ENCODE assay signal across 1 cellular context in genomic region chr11:9990221-9990973, GRCh38.
TF ChIP-seq lines count a peak whose summit lies in the region.

No MANE protein-coding gene starts in this region.

TF ChIP-seq in H1, 55 proteins besides CTCF, POLR2A, EP300 and RAD21:
- TF ChIP-seq POLR2AphosphoS5 (IDR thresholded peaks at IDR 0.05; ENCODE audit: low read depth, low read length), result no peak
- TF ChIP-seq, protein P1, sequence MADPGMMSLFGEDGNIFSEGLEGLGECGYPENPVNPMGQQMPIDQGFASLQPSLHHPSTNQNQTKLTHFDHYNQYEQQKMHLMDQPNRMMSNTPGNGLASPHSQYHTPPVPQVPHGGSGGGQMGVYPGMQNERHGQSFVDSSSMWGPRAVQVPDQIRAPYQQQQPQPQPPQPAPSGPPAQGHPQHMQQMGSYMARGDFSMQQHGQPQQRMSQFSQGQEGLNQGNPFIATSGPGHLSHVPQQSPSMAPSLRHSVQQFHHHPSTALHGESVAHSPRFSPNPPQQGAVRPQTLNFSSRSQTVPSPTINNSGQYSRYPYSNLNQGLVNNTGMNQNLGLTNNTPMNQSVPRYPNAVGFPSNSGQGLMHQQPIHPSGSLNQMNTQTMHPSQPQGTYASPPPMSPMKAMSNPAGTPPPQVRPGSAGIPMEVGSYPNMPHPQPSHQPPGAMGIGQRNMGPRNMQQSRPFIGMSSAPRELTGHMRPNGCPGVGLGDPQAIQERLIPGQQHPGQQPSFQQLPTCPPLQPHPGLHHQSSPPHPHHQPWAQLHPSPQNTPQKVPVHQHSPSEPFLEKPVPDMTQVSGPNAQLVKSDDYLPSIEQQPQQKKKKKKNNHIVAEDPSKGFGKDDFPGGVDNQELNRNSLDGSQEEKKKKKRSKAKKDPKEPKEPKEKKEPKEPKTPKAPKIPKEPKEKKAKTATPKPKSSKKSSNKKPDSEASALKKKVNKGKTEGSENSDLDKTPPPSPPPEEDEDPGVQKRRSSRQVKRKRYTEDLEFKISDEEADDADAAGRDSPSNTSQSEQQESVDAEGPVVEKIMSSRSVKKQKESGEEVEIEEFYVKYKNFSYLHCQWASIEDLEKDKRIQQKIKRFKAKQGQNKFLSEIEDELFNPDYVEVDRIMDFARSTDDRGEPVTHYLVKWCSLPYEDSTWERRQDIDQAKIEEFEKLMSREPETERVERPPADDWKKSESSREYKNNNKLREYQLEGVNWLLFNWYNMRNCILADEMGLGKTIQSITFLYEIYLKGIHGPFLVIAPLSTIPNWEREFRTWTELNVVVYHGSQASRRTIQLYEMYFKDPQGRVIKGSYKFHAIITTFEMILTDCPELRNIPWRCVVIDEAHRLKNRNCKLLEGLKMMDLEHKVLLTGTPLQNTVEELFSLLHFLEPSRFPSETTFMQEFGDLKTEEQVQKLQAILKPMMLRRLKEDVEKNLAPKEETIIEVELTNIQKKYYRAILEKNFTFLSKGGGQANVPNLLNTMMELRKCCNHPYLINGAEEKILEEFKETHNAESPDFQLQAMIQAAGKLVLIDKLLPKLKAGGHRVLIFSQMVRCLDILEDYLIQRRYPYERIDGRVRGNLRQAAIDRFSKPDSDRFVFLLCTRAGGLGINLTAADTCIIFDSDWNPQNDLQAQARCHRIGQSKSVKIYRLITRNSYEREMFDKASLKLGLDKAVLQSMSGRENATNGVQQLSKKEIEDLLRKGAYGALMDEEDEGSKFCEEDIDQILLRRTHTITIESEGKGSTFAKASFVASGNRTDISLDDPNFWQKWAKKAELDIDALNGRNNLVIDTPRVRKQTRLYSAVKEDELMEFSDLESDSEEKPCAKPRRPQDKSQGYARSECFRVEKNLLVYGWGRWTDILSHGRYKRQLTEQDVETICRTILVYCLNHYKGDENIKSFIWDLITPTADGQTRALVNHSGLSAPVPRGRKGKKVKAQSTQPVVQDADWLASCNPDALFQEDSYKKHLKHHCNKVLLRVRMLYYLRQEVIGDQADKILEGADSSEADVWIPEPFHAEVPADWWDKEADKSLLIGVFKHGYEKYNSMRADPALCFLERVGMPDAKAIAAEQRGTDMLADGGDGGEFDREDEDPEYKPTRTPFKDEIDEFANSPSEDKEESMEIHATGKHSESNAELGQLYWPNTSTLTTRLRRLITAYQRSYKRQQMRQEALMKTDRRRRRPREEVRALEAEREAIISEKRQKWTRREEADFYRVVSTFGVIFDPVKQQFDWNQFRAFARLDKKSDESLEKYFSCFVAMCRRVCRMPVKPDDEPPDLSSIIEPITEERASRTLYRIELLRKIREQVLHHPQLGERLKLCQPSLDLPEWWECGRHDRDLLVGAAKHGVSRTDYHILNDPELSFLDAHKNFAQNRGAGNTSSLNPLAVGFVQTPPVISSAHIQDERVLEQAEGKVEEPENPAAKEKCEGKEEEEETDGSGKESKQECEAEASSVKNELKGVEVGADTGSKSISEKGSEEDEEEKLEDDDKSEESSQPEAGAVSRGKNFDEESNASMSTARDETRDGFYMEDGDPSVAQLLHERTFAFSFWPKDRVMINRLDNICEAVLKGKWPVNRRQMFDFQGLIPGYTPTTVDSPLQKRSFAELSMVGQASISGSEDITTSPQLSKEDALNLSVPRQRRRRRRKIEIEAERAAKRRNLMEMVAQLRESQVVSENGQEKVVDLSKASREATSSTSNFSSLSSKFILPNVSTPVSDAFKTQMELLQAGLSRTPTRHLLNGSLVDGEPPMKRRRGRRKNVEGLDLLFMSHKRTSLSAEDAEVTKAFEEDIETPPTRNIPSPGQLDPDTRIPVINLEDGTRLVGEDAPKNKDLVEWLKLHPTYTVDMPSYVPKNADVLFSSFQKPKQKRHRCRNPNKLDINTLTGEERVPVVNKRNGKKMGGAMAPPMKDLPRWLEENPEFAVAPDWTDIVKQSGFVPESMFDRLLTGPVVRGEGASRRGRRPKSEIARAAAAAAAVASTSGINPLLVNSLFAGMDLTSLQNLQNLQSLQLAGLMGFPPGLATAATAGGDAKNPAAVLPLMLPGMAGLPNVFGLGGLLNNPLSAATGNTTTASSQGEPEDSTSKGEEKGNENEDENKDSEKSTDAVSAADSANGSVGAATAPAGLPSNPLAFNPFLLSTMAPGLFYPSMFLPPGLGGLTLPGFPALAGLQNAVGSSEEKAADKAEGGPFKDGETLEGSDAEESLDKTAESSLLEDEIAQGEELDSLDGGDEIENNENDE (IDR thresholded peaks at IDR 0.05; ENCODE audit: insufficient replicate concordance, low read length), result no peak
- TF ChIP-seq, protein P2, sequence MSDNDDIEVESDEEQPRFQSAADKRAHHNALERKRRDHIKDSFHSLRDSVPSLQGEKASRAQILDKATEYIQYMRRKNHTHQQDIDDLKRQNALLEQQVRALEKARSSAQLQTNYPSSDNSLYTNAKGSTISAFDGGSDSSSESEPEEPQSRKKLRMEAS (IDR thresholded peaks at IDR 0.05), result no peak
- no peak for TF ChIP-seq SUZ12 (IDR thresholded peaks at IDR 0.05; ENCODE audit: low read length)
- TF ChIP-seq FOSL1 (IDR thresholded peaks at IDR 0.05; ENCODE audit: insufficient read depth, low read depth, low read length), result no peak
- TF ChIP-seq TAF1 (IDR thresholded peaks at IDR 0.05; ENCODE audit: low read depth, low read length), result no peak
- no peak for TF ChIP-seq SP4 (IDR thresholded peaks at IDR 0.05; ENCODE audit: low read length)
- no peak for TF ChIP-seq SRF (IDR thresholded peaks at IDR 0.05; ENCODE audit: low read depth, low read length)
- TF ChIP-seq CHD2 (IDR thresholded peaks at IDR 0.05; ENCODE audit: low read length), result no peak
- TF ChIP-seq CBX8 (IDR thresholded peaks at IDR 0.05; ENCODE audit: borderline replicate concordance, low read depth, low read length), result no peak
- TF ChIP-seq TCF12 (IDR thresholded peaks at IDR 0.05; ENCODE audit: low read depth, low read length), result no peak
- TF ChIP-seq PHF8 (conservative IDR thresholded peaks at IDR 0.05; ENCODE audit: low read depth, low read length), result no peak
- TF ChIP-seq TEAD4 (IDR thresholded peaks at IDR 0.05; ENCODE audit: low read depth, low read length), result no peak
- no peak for TF ChIP-seq EGR1 (IDR thresholded peaks at IDR 0.05; ENCODE audit: borderline replicate concordance, low read depth, low read length)
